26 cellular contexts compared by ENCODE assay signal in the genomic region with DNA sequence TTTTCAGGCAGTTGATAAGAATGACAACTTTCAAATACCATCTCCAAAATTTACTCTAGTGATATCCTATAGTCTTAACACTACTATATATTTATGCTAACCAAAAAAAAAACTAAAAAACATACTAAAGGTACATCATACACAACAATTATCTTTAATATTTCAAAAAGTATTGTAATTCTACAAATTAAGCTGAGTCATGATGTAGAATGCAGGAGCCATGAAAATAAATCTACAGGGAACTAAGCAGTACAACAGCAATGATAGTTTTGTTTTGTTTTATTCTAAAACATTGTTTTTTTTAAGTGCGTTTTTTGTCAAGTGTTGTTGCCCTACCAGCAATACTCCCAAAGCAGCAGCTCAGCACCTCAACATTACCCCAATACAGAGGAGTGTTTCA.
"Had no signal": no experiment of that assay in that cellular context is flagged by ENCODE, and none has a peak within 500 bp of the region (broad histone marks: within the 10 kb centered on the region; RNA-seq: fewer than 3 reads in every experiment).

No MANE protein-coding gene starts in this region.

- H3K27ac ChIP-seq: left ventricle myocardium inferior, ovary, right atrium auricular region, skin epidermis, stomach, testis, thyroid gland, transverse colon, upper lobe of left lung, vagina had no signal

- H3K9me3 Mint-ChIP-seq: mesothelial cell of epicardium; naive B cell; stimulated activated naive B cell treated with anti-CD40 and anti-IgM and Interleukin-4, amounts not matched to agents 10 μg/mL and 1 μg/mL and 100 μg/mL, for 72 hours had no signal

- H3K27me3 Mint-ChIP-seq: naive B cell; progenitor cell of endocrine pancreas; stimulated activated naive B cell treated with anti-CD40 and anti-IgM and Interleukin-4, amounts not matched to agents 10 μg/mL and 1 μg/mL and 100 μg/mL, for 72 hours had no signal

- H3K27me3 ChIP-seq: ovary, right atrium auricular region, stomach, testis, thyroid gland, transverse colon, upper lobe of left lung, vagina had no signal

- H3K4me1 Mint-ChIP-seq: immature natural killer cell; mesothelial cell of epicardium; naive B cell; natural killer cell; stimulated activated naive B cell treated with anti-CD40 and anti-IgM and Interleukin-4, amounts not matched to agents 10 μg/mL and 1 μg/mL and 100 μg/mL, for 72 hours had no signal

- H3K27ac Mint-ChIP-seq: immature natural killer cell; mesothelial cell of epicardium; naive B cell; natural killer cell; progenitor cell of endocrine pancreas; stimulated activated naive B cell treated with anti-CD40 and anti-IgM and Interleukin-4, amounts not matched to agents 10 μg/mL and 1 μg/mL and 100 μg/mL, for 72 hours had no signal

- H3K4me3 Mint-ChIP-seq: immature natural killer cell; mesothelial cell of epicardium; naive B cell; natural killer cell; stimulated activated naive B cell treated with anti-CD40 and anti-IgM and Interleukin-4, amounts not matched to agents 10 μg/mL and 1 μg/mL and 100 μg/mL, for 72 hours had no signal

- H3K4me1 ChIP-seq: left ventricle myocardium inferior, right atrium auricular region, stomach, testis, thyroid gland, transverse colon, upper lobe of left lung, vagina had no signal

- H3K36me3 Mint-ChIP-seq: immature natural killer cell, mesothelial cell of epicardium, naive B cell, natural killer cell had no signal

- H3K4me3 ChIP-seq: left ventricle myocardium inferior, lung, ovary, right atrium auricular region, skin epidermis, stomach, testis, thyroid gland, transverse colon, upper lobe of left lung, vagina had no signal

- ATAC-seq: natural killer cell; sciatic nerve; stimulated activated naive B cell treated with anti-CD40 and anti-IgM and Interleukin-4, amounts not matched to agents 10 μg/mL and 1 μg/mL and 100 μg/mL, for 72 hours; stimulated activated naive CD8-positive, alpha-beta T cell treated with anti-CD3 and anti-CD28 coated beads, Interleukin-15, Interleukin-2, amounts not matched to agents 100 U/mL and 50 U/mL, for 24 hours had no signal

- FAIRE-seq: islet of Langerhans had no signal

- DNase-seq: hypothalamus; immature natural killer cell; left ventricle myocardium inferior; mesendoderm; naive B cell; natural killer cell; ovary; stimulated activated CD4-positive, alpha-beta T cell treated with anti-CD3 and anti-CD28 coated beads, Interleukin-12 subunit alpha, Interleukin-12 subunit beta, amount 100 ng/mL, for 4 hours; stimulated activated CD4-positive, alpha-beta T cell treated with anti-CD3 and anti-CD28 coated beads, Interleukin-15, amount 100 ng/mL, for 24 hours; stimulated activated CD4-positive, alpha-beta T cell treated with anti-CD3 and anti-CD28 coated beads, Interleukin-2, amount 100 ng/mL, for 24 hours; stimulated activated CD4-positive, alpha-beta T cell treated with anti-CD3 and anti-CD28 coated beads, Interleukin-4, amount 100 ng/mL, for 1 hour; stimulated activated naive B cell treated with anti-CD40 and anti-IgM and Interleukin-4, amounts not matched to agents 10 μg/mL and 1 μg/mL and 100 μg/mL, for 72 hours; stimulated activated naive CD8-positive, alpha-beta T cell treated with anti-CD3 and anti-CD28 coated beads, Interleukin-15, Interleukin-2, amounts not matched to agents 100 U/mL and 50 U/mL, for 24 hours; stomach; testis; thyroid gland; transverse colon; upper lobe of left lung had no signal

- H3K9me3 ChIP-seq: left ventricle myocardium inferior, ovary, right atrium auricular region, stomach, testis, thyroid gland, transverse colon, upper lobe of left lung, vagina had no signal

- H3K36me3 ChIP-seq: left ventricle myocardium inferior, ovary, right atrium auricular region, stomach, thyroid gland, transverse colon, upper lobe of left lung, vagina had no signal
